Comparison of ENCODE assay signal across 15 cellular contexts in the genomic region with DNA sequence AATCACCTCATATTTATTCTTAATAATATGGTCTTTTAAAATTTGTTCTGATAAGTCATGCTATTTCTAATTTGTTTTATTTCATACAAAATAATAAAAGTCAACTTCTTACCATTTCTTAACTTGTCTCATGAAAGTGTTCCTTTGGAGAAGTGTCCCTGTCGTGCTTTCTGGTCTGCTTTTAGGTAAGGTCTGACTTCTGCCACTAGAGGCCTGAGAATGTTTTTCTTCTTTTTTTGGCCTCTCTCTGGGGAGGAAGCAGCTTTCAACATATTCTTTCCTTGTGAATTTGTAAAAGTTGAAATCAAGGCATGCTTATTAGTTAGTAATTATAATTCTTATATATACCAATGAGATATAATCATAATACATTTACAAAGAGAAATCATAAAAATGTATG. TPM values are rescaled to one million over a fixed set of nuclear protein-coding genes. Genes with fewer than 3 reads are reported as not detected.
A peak's percentile ranks its signal among the peaks of the same experiment; 100 is the strongest.
DNase-seq lines count a peak whose midpoint lies in the region; ATAC-seq and TF ChIP-seq lines count a peak whose summit lies in the region.
"Had no signal": no experiment of that assay in that cellular context is flagged by ENCODE, and none has a peak within 500 bp of the region (broad histone marks: within the 10 kb centered on the region; RNA-seq: fewer than 3 reads in every experiment).

No MANE protein-coding gene starts in this region.

- H4K20me1 ChIP-seq in osteoblast (ENCODE audit: insufficient read depth, low read length), result no peaks in the 10 kb centered on the region

- no peaks in the 10 kb centered on the region for H3K27me3 ChIP-seq in osteoblast (ENCODE audit: insufficient read depth, low read length)
- H3K27me3 ChIP-seq: vagina had no signal

- H3K36me3 ChIP-seq in osteoblast (ENCODE audit: insufficient read depth, low read length), result no peaks in the 10 kb centered on the region
- H3K36me3 ChIP-seq: vagina had no signal

- ATAC-seq in HG03342 (IDR thresholded peaks at IDR 0.05; ENCODE audit: unreplicated experiment) (peak; percentile 42), GM21360 (IDR thresholded peaks at IDR 0.05; ENCODE audit: unreplicated experiment) (no peak)
- ATAC-seq in stimulated activated effector memory CD8-positive, alpha-beta T cell treated with anti-CD3 and anti-CD28 coated beads, Interleukin-12 subunit alpha, Interleukin-12 subunit beta, amount 100 ng/mL, for 72 hours, result no peak
- ATAC-seq: activated CD4-positive, alpha-beta T cell treated with anti-CD3 and anti-CD28 coated beads for 36 hours had no signal

- H3K9me3 Mint-ChIP-seq in immature natural killer cell, result peaks cover 0 to 16% (median 5%) of the 10 kb centered on the region in 6 donors
- H3K9me3 Mint-ChIP-seq in stimulated activated effector memory CD8-positive, alpha-beta T cell treated with anti-CD3 and anti-CD28 coated beads, Interleukin-12 subunit alpha, Interleukin-12 subunit beta, amount 100 ng/mL, for 72 hours, result peaks cover 13% of the 10 kb centered on the region

- H3K9me3 ChIP-seq in osteoblast (ENCODE audit: low read depth, low read length), result no peaks in the 10 kb centered on the region
- H3K9me3 ChIP-seq: A549, vagina had no signal

- H3K4me3 ChIP-seq in astrocyte of the spinal cord (ENCODE audit: low read depth, low read length), result no peak overlapping the region
- H3K4me3 ChIP-seq in osteoblast (ENCODE audit: insufficient read depth, low read length), result no peak overlapping the region
- H3K4me3 ChIP-seq: A549, vagina had no signal

- no peaks in the 10 kb centered on the region for H3K4me1 ChIP-seq in osteoblast (ENCODE audit: insufficient read depth, low read length)
- H3K4me1 ChIP-seq: A549, vagina had no signal

- in situ Hi-C loops in astrocyte of the spinal cord (cut with HindIII; ENCODE audit: low sequenced_read_pairs), result no loop called here

- H3K4me3 Mint-ChIP-seq in immature natural killer cell, result no peak overlapping the region
- no peak overlapping the region for H3K4me3 Mint-ChIP-seq in stimulated activated effector memory CD8-positive, alpha-beta T cell treated with anti-CD3 and anti-CD28 coated beads, Interleukin-12 subunit alpha, Interleukin-12 subunit beta, amount 100 ng/mL, for 72 hours
- H3K4me3 Mint-ChIP-seq: activated CD4-positive, alpha-beta T cell treated with anti-CD3 and anti-CD28 coated beads for 36 hours had no signal

- no peak overlapping the region for H2AFZ ChIP-seq in osteoblast (ENCODE audit: low read length)

- DNase-seq in NCI-H2171 treated with DMSO at 0.1 percent for 48 hours (lab: John Stamatoyannopoulos, UW) (peak; percentile 42), NCI-H2171 (lab: John Stamatoyannopoulos, UW) (no peak), astrocyte of the spinal cord (ENCODE audit: low read depth, low spot score) (no peak), osteoblast (ENCODE audit: insufficient read length, low spot score, missing footprints) (no peak), immature natural killer cell (no peak)
- DNase-seq in stimulated activated effector memory CD8-positive, alpha-beta T cell treated with anti-CD3 and anti-CD28 coated beads, Interleukin-12 subunit alpha, Interleukin-12 subunit beta, amount 100 ng/mL, for 72 hours (ENCODE audit: low spot score in 2 of 2), result no peak
- DNase-seq: activated CD4-positive, alpha-beta T cell treated with anti-CD3 and anti-CD28 coated beads for 36 hours; activated naive CD4-positive, alpha-beta T cell treated with Interleukin-2 at 50 U/mL for 16 hours; NCI-H1694 had no signal

- H3K27me3 Mint-ChIP-seq in immature natural killer cell (ENCODE audit: low read depth in 3 of 3), result peaks cover 0 to 1% (median 0%) of the 10 kb centered on the region in 3 donors
- H3K27me3 Mint-ChIP-seq: activated CD4-positive, alpha-beta T cell treated with anti-CD3 and anti-CD28 coated beads for 36 hours had no signal

- TF ChIP-seq CTCF in astrocyte of the spinal cord (IDR thresholded peaks at IDR 0.05; ENCODE audit: low read depth, low read length) (peak; percentile 29), osteoblast (IDR thresholded peaks at IDR 0.05; ENCODE audit: extremely low read depth, low read depth, low read length) (peak; percentile 20)

- H3K36me3 Mint-ChIP-seq in immature natural killer cell, result peaks cover 0 to 3% (median 0%) of the 10 kb centered on the region in 3 donors
- H3K36me3 Mint-ChIP-seq in stimulated activated effector memory CD8-positive, alpha-beta T cell treated with anti-CD3 and anti-CD28 coated beads, Interleukin-12 subunit alpha, Interleukin-12 subunit beta, amount 100 ng/mL, for 72 hours, result no peaks in the 10 kb centered on the region

- H3K4me2 ChIP-seq in osteoblast (ENCODE audit: insufficient read depth, low read length), result no peak overlapping the region
- H3K4me2 ChIP-seq: A549 had no signal

- no peak overlapping the region for H3K27ac ChIP-seq in osteoblast (ENCODE audit: low read depth, low read length)
- H3K27ac ChIP-seq: A549, HL-60, RWPE1, vagina had no signal

- H3K79me2 ChIP-seq in osteoblast (ENCODE audit: insufficient read depth, low read length), result no peaks in the 10 kb centered on the region

- H3K27ac Mint-ChIP-seq in immature natural killer cell, result no peak overlapping the region
- H3K27ac Mint-ChIP-seq in stimulated activated effector memory CD8-positive, alpha-beta T cell treated with anti-CD3 and anti-CD28 coated beads, Interleukin-12 subunit alpha, Interleukin-12 subunit beta, amount 100 ng/mL, for 72 hours, result no peak overlapping the region
- H3K27ac Mint-ChIP-seq: activated CD4-positive, alpha-beta T cell treated with anti-CD3 and anti-CD28 coated beads for 36 hours had no signal

- no peaks in the 10 kb centered on the region for H3K4me1 Mint-ChIP-seq in immature natural killer cell
- H3K4me1 Mint-ChIP-seq in stimulated activated effector memory CD8-positive, alpha-beta T cell treated with anti-CD3 and anti-CD28 coated beads, Interleukin-12 subunit alpha, Interleukin-12 subunit beta, amount 100 ng/mL, for 72 hours, result no peaks in the 10 kb centered on the region
- H3K4me1 Mint-ChIP-seq: activated CD4-positive, alpha-beta T cell treated with anti-CD3 and anti-CD28 coated beads for 36 hours had no signal

RNA-seq across cellular contexts. Expression of a gene that starts 39.4 kb away (rescaled TPM):
- total RNA-seq in osteoblast, result 2.1 and 2.2 TPM in 2 replicates
- polyA plus RNA-seq in immature natural killer cell, result not detected
